Comparison of ENCODE assay signal across 10 cellular contexts in the genomic region with DNA sequence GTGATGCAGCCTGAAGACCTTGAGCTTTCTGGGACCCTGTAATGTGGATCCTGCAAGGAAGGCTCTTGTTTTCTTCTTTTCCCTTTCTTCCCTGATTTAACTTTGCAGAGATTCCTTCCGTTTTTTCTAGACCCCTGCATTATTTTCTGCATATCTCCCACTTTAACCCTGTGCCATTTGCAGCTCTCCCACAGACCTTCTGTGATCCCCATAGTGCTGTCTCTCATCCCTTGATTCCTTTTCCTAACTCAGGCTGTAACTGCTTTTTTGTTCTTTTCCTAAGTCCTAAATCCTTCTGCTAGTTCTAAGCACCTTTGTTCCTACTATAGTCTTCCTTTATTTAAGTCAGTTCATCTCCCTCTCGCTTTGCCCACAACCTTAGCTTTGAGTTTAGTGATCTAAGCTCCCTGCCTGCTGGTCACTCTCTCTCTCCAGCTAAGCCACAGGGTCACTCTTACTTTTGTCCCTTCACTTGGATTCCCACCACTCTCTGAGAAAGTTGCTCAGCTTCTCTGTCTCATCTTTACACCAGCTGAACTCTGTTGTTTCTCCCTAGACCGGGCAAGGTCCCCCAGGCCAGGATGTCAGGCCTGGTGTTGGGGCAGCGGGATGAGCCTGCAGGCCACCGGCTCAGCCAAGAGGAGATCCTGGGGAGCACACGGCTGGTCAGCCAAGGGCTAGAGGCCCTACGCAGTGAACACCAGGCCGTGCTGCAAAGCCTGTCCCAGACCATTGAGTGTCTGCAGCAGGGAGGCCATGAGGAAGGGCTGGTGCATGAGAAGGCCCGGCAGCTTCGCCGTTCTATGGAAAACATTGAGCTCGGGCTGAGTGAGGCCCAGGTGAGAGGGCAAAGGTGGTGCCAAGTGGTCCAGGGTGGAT. TPM values are rescaled to one million over a fixed set of nuclear protein-coding genes. Genes with fewer than 3 reads are reported as not detected.
DNase-seq lines count a peak whose midpoint lies in the region; ATAC-seq and TF ChIP-seq lines count a peak whose summit lies in the region.
"Had no signal": no experiment of that assay in that cellular context is flagged by ENCODE, and none has a peak within 500 bp of the region (broad histone marks: within the 10 kb centered on the region; RNA-seq: fewer than 3 reads in every experiment).

No MANE protein-coding gene starts in this region.

- no peaks in the 10 kb centered on the region for H3K36me3 ChIP-seq in ES-I3 (ENCODE audit: insufficient read depth, low read length)
- H3K36me3 ChIP-seq in RWPE2 (ENCODE audit: low read depth): peaks cover 19% of the 10 kb centered on the region

- DNase-seq in RWPE2 (ENCODE audit: low spot score) (no peak), fibroblast of villous mesenchyme (ENCODE audit: low read depth) (no peak), retinal pigment epithelial cell (ENCODE audit: low read depth) (no peak), superior temporal gyrus (ENCODE audit: extremely low spot score) (no peak), pons (ENCODE audit: low spot score) (no peak)
- DNase-seq: activated naive CD4-positive, alpha-beta T cell treated with anti-CD3 and anti-CD28 coated beads, Interleukin-2, amount 50 U/mL, for 16 hours; Kasumi-1 had no signal

- peaks cover 3% of the 10 kb centered on the region; the same call in 1 of the 2 replicates for H3K4me1 ChIP-seq in ES-I3 (ENCODE audit: insufficient read depth, low read length)
- no peaks in the 10 kb centered on the region for H3K4me1 ChIP-seq in RWPE2 (ENCODE audit: insufficient read depth, poor library complexity, severe bottlenecking)

- H3K27me3 ChIP-seq in RWPE2 (ENCODE audit: insufficient read depth, poor library complexity, severe bottlenecking): no peaks in the 10 kb centered on the region

- TF ChIP-seq CTCF in RWPE2 (IDR thresholded peaks at IDR 0.05; ENCODE audit: poor library complexity, severe bottlenecking) (no peak), fibroblast of villous mesenchyme (IDR thresholded peaks at IDR 0.05; ENCODE audit: insufficient read depth, low read depth, low read length) (no peak), retinal pigment epithelial cell (conservative IDR thresholded peaks at IDR 0.05; ENCODE audit: low read depth, low read length) (no peak)

- ATAC-seq in RWPE2 (ENCODE audit: low read depth) (no peak), GM19395 (IDR thresholded peaks at IDR 0.05; ENCODE audit: unreplicated experiment) (no peak), GM18867 (IDR thresholded peaks at IDR 0.05; ENCODE audit: unreplicated experiment) (no peak)

- H3K9ac ChIP-seq in ES-I3 (ENCODE audit: low read depth, low read length): 0 out of 2 replicates have a peak overlapping the region, but pooled peaks have one; percentile 82

- H3K27ac ChIP-seq in RWPE2 (ENCODE audit: poor library complexity, severe bottlenecking): peak overlapping the region; percentile 60

- no peaks in the 10 kb centered on the region for H3K9me3 ChIP-seq in ES-I3 (ENCODE audit: control insufficient read depth, insufficient read depth, low read length)
- no peaks in the 10 kb centered on the region for H3K9me3 ChIP-seq in RWPE2 (ENCODE audit: severe bottlenecking)

- H3K4me3 ChIP-seq in RWPE2 (ENCODE audit: severe bottlenecking) (no peak overlapping the region), fibroblast of villous mesenchyme (ENCODE audit: low read depth, low read length) (peak overlapping the region; percentile 99), retinal pigment epithelial cell (ENCODE audit: low read length) (peak overlapping the region; percentile 99)

RNA-seq across cellular contexts. Expression of gene KLC4, which starts 1.6 kb away (rescaled TPM):
- 16.0 and 16.1 TPM in 2 replicates for total RNA-seq in fibroblast of villous mesenchyme

RNA-seq across cellular contexts. Expression of gene MRPL2, which starts 1.8 kb away (rescaled TPM):
- total RNA-seq in fibroblast of villous mesenchyme: 20.7 and 23.8 TPM in 2 replicates

RNA-seq across cellular contexts. Expression of gene CUL7, which starts 7.3 kb away (rescaled TPM):
- 46.1 and 54.8 TPM in 2 replicates for total RNA-seq in fibroblast of villous mesenchyme

RNA-seq across cellular contexts. Expression of gene PTK7, which starts 15.1 kb away (rescaled TPM):
- total RNA-seq in fibroblast of villous mesenchyme: 191 and 199 TPM in 2 replicates

RNA-seq across cellular contexts. Expression of gene RRP36, which starts 39.6 kb away (rescaled TPM):
- total RNA-seq in fibroblast of villous mesenchyme: 114 and 125 TPM in 2 replicates
